27 cellular contexts compared by ENCODE assay signal in genomic region chr5:92070786-92071185, GRCh38.
"Had no signal": no experiment of that assay in that cellular context is flagged by ENCODE, and none has a peak within 500 bp of the region (broad histone marks: within the 10 kb centered on the region; RNA-seq: fewer than 3 reads in every experiment).

No MANE protein-coding gene starts in this region.

- DNase-seq: activated CD4-positive, alpha-beta memory T cell treated with anti-CD3 and anti-CD28 coated beads for 36 hours; activated CD4-positive, alpha-beta T cell treated with anti-CD3 and anti-CD28 coated beads for 36 hours; activated CD4-positive, alpha-beta T cell treated with anti-CD3 and anti-CD28 coated beads, Interleukin-2, amount 10 ng/mL, durations not matched to agents 24 days and 14 days; activated CD4-positive, CD25-positive, alpha-beta regulatory T cell; activated CD4-positive, CD25-positive, alpha-beta regulatory T cell treated with anti-CD3 and anti-CD28 coated beads, Interleukin-2, amount 50 U/mL, for 72 hours; activated CD8-positive, alpha-beta memory T cell treated with anti-CD3 and anti-CD28 coated beads, Interleukin-2, amount 10 ng/mL, durations not matched to agents 7 days and 5 days; activated CD8-positive, alpha-beta memory T cell treated with anti-CD3 and anti-CD28 coated beads, Interleukin-2, amount 50 U/mL, for 4 hours; activated CD8-positive, alpha-beta T cell treated with anti-CD3 and anti-CD28 coated beads, Interleukin-2, amount 10 ng/mL, durations not matched to agents 7 days and 5 days; activated effector memory CD4-positive, alpha-beta T cell treated with anti-CD3 and anti-CD28 coated beads, Interleukin-2, amount 50 U/mL, for 16 hours; activated naive CD4-positive, alpha-beta T cell treated with anti-CD3 and anti-CD28 coated beads, Interleukin-2, amount 10 ng/mL, durations not matched to agents 7 days and 5 days; activated naive CD8-positive, alpha-beta T cell treated with anti-CD3 and anti-CD28 coated beads, Interleukin-2, amount 10 ng/mL, durations not matched to agents 7 days and 5 days; activated T-cell treated with anti-CD3 and anti-CD28 coated beads, Interleukin-2, amount 50 U/mL, for 1 hour; activated T-cell treated with anti-CD3 and anti-CD28 coated beads, Interleukin-2, amount 50 U/mL, for 48 hours; anterior cingulate cortex; brain microvascular endothelial cell; dorsolateral prefrontal cortex; effector memory CD4-positive, alpha-beta T cell; endodermal cell; foreskin keratinocyte; gastrocnemius medialis; glutamatergic neuron; heart left ventricle; T-cell; T1000 had no signal

- ATAC-seq: activated CD4-positive, alpha-beta T cell treated with anti-CD3 and anti-CD28 coated beads for 36 hours; activated CD8-positive, alpha-beta memory T cell treated with anti-CD3 and anti-CD28 coated beads, Interleukin-2, amount 10 ng/mL, durations not matched to agents 7 days and 5 days; activated CD8-positive, alpha-beta T cell treated with anti-CD3 and anti-CD28 coated beads, Interleukin-2, amount 10 ng/mL, durations not matched to agents 7 days and 5 days; activated naive CD4-positive, alpha-beta T cell treated with anti-CD3 and anti-CD28 coated beads, Interleukin-2, amount 50 U/mL, for 72 hours; esophagus mucosa; foreskin keratinocyte; gastrocnemius medialis; heart left ventricle; T-cell had no signal

- H3K27me3 ChIP-seq: brain microvascular endothelial cell, dorsolateral prefrontal cortex, foreskin keratinocyte, gastrocnemius medialis, heart left ventricle had no signal

- H3K27ac ChIP-seq: brain microvascular endothelial cell, coronary artery, dorsolateral prefrontal cortex, foreskin keratinocyte, gastrocnemius medialis, heart left ventricle had no signal

- H3K36me3 ChIP-seq: brain microvascular endothelial cell, gastrocnemius medialis, heart left ventricle had no signal

- H3K4me3 ChIP-seq: coronary artery, dorsolateral prefrontal cortex, gastrocnemius medialis, heart left ventricle had no signal

- H3K4me1 ChIP-seq: foreskin keratinocyte, gastrocnemius medialis, heart left ventricle had no signal

- H3K9me3 ChIP-seq: gastrocnemius medialis had no signal
